25 cellular contexts compared by ENCODE assay signal in the genomic region with DNA sequence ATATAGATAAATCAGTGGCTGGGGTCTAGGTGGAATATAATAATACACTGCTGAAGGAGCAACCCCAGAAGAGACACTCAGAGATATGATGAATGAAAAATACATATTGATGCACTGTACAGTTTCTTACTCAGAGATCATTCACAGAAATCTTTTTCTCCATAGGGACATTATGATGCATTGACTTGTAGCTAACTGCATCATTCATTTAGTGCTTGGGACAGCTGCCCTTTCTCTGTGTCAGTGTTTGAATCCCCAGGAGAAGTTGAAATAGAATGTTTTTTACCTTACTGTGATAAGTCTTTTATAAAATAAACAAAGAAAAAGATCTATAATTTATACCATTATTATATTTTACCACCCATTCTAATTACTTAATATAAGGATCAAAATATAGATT.
"Had no signal": no experiment of that assay in that cellular context is flagged by ENCODE, and none has a peak within 500 bp of the region (broad histone marks: within the 10 kb centered on the region; RNA-seq: fewer than 3 reads in every experiment).

No MANE protein-coding gene starts in this region.

- DNase-seq: colonic mucosa; effector CD8-positive, alpha-beta T cell; endodermal cell; head of caudate nucleus; left ventricle myocardium superior; lower lobe of right lung; natural killer cell; occipital lobe; right lobe of liver; stimulated activated CD4-positive, alpha-beta T cell treated with anti-CD3 and anti-CD28 coated beads, Interleukin-12 subunit alpha, Interleukin-12 subunit beta, amount 100 ng/mL, for 4 hours; stimulated activated CD4-positive, alpha-beta T cell treated with anti-CD3 and anti-CD28 coated beads, Interleukin-1b, Interleukin-23, amount 100 ng/mL, for 48 hours; stimulated activated CD4-positive, alpha-beta T cell treated with anti-CD3 and anti-CD28 coated beads, Interleukin-4, amount 100 ng/mL, for 1 hour; stimulated activated CD8-positive, alpha-beta memory T cell treated with anti-CD3 and anti-CD28 coated beads, Interleukin-4, amount 100 ng/mL, for 48 hours; stimulated activated naive CD4-positive, alpha-beta T cell; stimulated activated naive CD8-positive, alpha-beta T cell treated with anti-CD3 and anti-CD28 coated beads, Interleukin-15, amount 100 ng/mL, for 72 hours; transverse colon; upper lobe of right lung; uterus had no signal

- H3K27me3 ChIP-seq: colonic mucosa, right lobe of liver, suprapubic skin, transverse colon, upper lobe of right lung, uterus had no signal

- H3K9ac ChIP-seq: parathyroid adenoma had no signal

- H3K4me3 ChIP-seq: colonic mucosa, lower lobe of right lung, smooth muscle cell, suprapubic skin, transverse colon, upper lobe of right lung, uterus had no signal

- H3K27me3 Mint-ChIP-seq: dendritic cell treated with granulocyte-macrophage colony-stimulating factor and Interleukin-4, amounts not matched to agents 40 ng/mL and 50 ng/mL, for 4 days; progenitor cell of endocrine pancreas; stimulated activated naive CD8-positive, alpha-beta T cell treated with anti-CD3 and anti-CD28 coated beads, Interleukin-15, amount 100 ng/mL, for 72 hours had no signal

- H3K4me1 Mint-ChIP-seq: endodermal cell; natural killer cell; stimulated activated naive CD8-positive, alpha-beta T cell treated with anti-CD3 and anti-CD28 coated beads, Interleukin-15, amount 100 ng/mL, for 72 hours had no signal

- H3K27ac Mint-ChIP-seq: dendritic cell treated with granulocyte-macrophage colony-stimulating factor and Interleukin-4, amounts not matched to agents 40 ng/mL and 50 ng/mL, for 4 days; endodermal cell; natural killer cell; progenitor cell of endocrine pancreas; stimulated activated naive CD8-positive, alpha-beta T cell treated with anti-CD3 and anti-CD28 coated beads, Interleukin-15, amount 100 ng/mL, for 72 hours had no signal

- H3K27ac ChIP-seq: colonic mucosa, epithelial cell of prostate, lower lobe of right lung, parathyroid adenoma, right lobe of liver, suprapubic skin, transverse colon, upper lobe of right lung, uterus had no signal

- H3K4me1 ChIP-seq: colonic mucosa, lower lobe of right lung, parathyroid adenoma, right lobe of liver, suprapubic skin, transverse colon, upper lobe of right lung, uterus had no signal

- H3K79me2 ChIP-seq: parathyroid adenoma had no signal

- ATAC-seq: esophagus mucosa; lower lobe of right lung; natural killer cell; right lobe of liver; stimulated activated naive CD8-positive, alpha-beta T cell treated with anti-CD3 and anti-CD28 coated beads, Interleukin-15, amount 100 ng/mL, for 72 hours; upper lobe of right lung had no signal

- H3K36me3 Mint-ChIP-seq: natural killer cell had no signal

- H3K36me3 ChIP-seq: colonic mucosa, lower lobe of right lung, right lobe of liver, suprapubic skin, transverse colon, upper lobe of right lung, uterus had no signal

- H3K4me3 Mint-ChIP-seq: dendritic cell treated with granulocyte-macrophage colony-stimulating factor and Interleukin-4, amounts not matched to agents 40 ng/mL and 50 ng/mL, for 4 days; endodermal cell; natural killer cell; stimulated activated naive CD8-positive, alpha-beta T cell treated with anti-CD3 and anti-CD28 coated beads, Interleukin-15, amount 100 ng/mL, for 72 hours had no signal

- H3K4me2 ChIP-seq: smooth muscle cell had no signal

- H3K9me3 ChIP-seq: colonic mucosa, lower lobe of right lung, right lobe of liver, suprapubic skin, transverse colon, upper lobe of right lung, uterus had no signal

- H2AFZ ChIP-seq: parathyroid adenoma had no signal
